In genomic region chr11:130166457-130166784, GRCh38 we compare ENCODE assay signal across 9 cellular contexts. TPM values are rescaled to one million over a fixed set of nuclear protein-coding genes. Genes with fewer than 3 reads are reported as not detected.
A peak's percentile ranks its signal among the peaks of the same experiment; 100 is the strongest.
DNase-seq lines count a peak whose midpoint lies in the region; ATAC-seq and TF ChIP-seq lines count a peak whose summit lies in the region.
"Had no signal": no experiment of that assay in that cellular context is flagged by ENCODE, and none has a peak within 500 bp of the region (broad histone marks: within the 10 kb centered on the region; RNA-seq: fewer than 3 reads in every experiment).

No MANE protein-coding gene starts in this region.

- peaks cover 31% of the 10 kb centered on the region for H3K4me1 ChIP-seq in colonic mucosa
- no peaks in the 10 kb centered on the region for H3K4me1 ChIP-seq in effector memory CD4-positive, alpha-beta T cell (ENCODE audit: control insufficient read depth, insufficient read depth, low read length, poor library complexity, severe bottlenecking)

- no peak overlapping the region for H3K4me3 ChIP-seq in colonic mucosa
- H3K4me3 ChIP-seq in retinal pigment epithelial cell (ENCODE audit: low read length) = no peak overlapping the region
- no peak overlapping the region for H3K4me3 ChIP-seq in effector memory CD4-positive, alpha-beta T cell (ENCODE audit: insufficient read depth, low read depth, low read length, poor library complexity, severe bottlenecking)
- H3K4me3 ChIP-seq: skin epidermis had no signal

- H3K27me3 ChIP-seq in colonic mucosa = no peaks in the 10 kb centered on the region
- peaks cover 5% of the 10 kb centered on the region for H3K27me3 ChIP-seq in effector memory CD4-positive, alpha-beta T cell (replicated peaks; ENCODE audit: control insufficient read depth, insufficient read depth, low read length, poor library complexity, severe bottlenecking)

- TF ChIP-seq CTCF in colonic mucosa (IDR thresholded peaks at IDR 0.05) (no peak), retinal pigment epithelial cell (conservative IDR thresholded peaks at IDR 0.05; ENCODE audit: low read depth, low read length) (no peak)

- peak; percentile 97 for DNase-seq in NAMALWA (ENCODE audit: low spot score)
- peak; percentile 72 for DNase-seq in colonic mucosa
- DNase-seq in retinal pigment epithelial cell (ENCODE audit: low read depth) = peak; percentile 87
- DNase-seq in NCI-H1048 (lab: John Stamatoyannopoulos, UW) = no peak
- DNase-seq in NCI-H748 (lab: John Stamatoyannopoulos, UW; ENCODE audit: unreplicated experiment) = no peak
- DNase-seq in effector memory CD4-positive, alpha-beta T cell = no peak

- ATAC-seq in GM19043 (IDR thresholded peaks at IDR 0.05; ENCODE audit: low read depth, unreplicated experiment) = peak; percentile 76
- ATAC-seq in GM18907 (IDR thresholded peaks at IDR 0.05; ENCODE audit: unreplicated experiment) = no peak

- no peaks in the 10 kb centered on the region for H3K36me3 ChIP-seq in colonic mucosa
- H3K36me3 ChIP-seq in effector memory CD4-positive, alpha-beta T cell (ENCODE audit: control insufficient read depth, insufficient read depth, low read length) = no peaks in the 10 kb centered on the region

- H3K27ac ChIP-seq in colonic mucosa = peak overlapping the region; percentile 67
- no peak overlapping the region for H3K27ac ChIP-seq in effector memory CD4-positive, alpha-beta T cell (ENCODE audit: insufficient read depth, low read length, poor library complexity, severe bottlenecking)

- no peaks in the 10 kb centered on the region for H3K9me3 ChIP-seq in colonic mucosa
- H3K9me3 ChIP-seq in effector memory CD4-positive, alpha-beta T cell (ENCODE audit: control insufficient read depth, low read length) = no peaks in the 10 kb centered on the region

- H3K9ac ChIP-seq in colonic mucosa (ENCODE audit: low read depth in 2 of 2, low read length in 2 of 2) = peak overlapping the region in 1 of 2 donors; percentile 72

- intact Hi-C loops in colonic mucosa (cut with DNase I) = no loop called here

RNA-seq across cellular contexts. Expression of gene ST14, which starts 6.8 kb away (rescaled TPM):
- 100 to 1,000 TPM; 537 to 604 TPM for total RNA-seq in colonic mucosa

Comparison
In these comparisons a context has a peak if more than half of its experiments do, and no peak if none do; other contexts are left out.
1. DNase-seq: peak in NAMALWA (single experiment), colonic mucosa (single experiment) and retinal pigment epithelial cell (single experiment); none in NCI-H1048 (single experiment), NCI-H748 (single experiment) and effector memory CD4-positive, alpha-beta T cell (0 of 3).